ENCODE assay signal across 29 cellular contexts in genomic region chr9:5524090-5524489, GRCh38. TPM values are rescaled to one million over a fixed set of nuclear protein-coding genes. Genes with fewer than 3 reads are reported as not detected.
"Had no signal": no experiment of that assay in that cellular context is flagged by ENCODE, and none has a peak within 500 bp of the region (broad histone marks: within the 10 kb centered on the region; RNA-seq: fewer than 3 reads in every experiment).

No MANE protein-coding gene starts in this region.

- H3K4me1 Mint-ChIP-seq: mesothelial cell of epicardium had no signal

- H3K36me3 ChIP-seq: left ventricle myocardium inferior, pancreas, prostate gland, thyroid gland, transverse colon, upper lobe of left lung, vagina had no signal

- H3K4me3 ChIP-seq: left ventricle myocardium inferior, lung, pancreas, prostate gland, skin epidermis, stomach, testis, thyroid gland, transverse colon, upper lobe of left lung, vagina had no signal

- H3K27ac ChIP-seq: left ventricle myocardium inferior, pancreas, prostate gland, skin epidermis, stomach, testis, thyroid gland, transverse colon, upper lobe of left lung, vagina had no signal

- FAIRE-seq: pancreas had no signal

- H3K27me3 ChIP-seq: pancreas, stomach, testis, thyroid gland, transverse colon, upper lobe of left lung, vagina had no signal

- H3K36me3 Mint-ChIP-seq: mesothelial cell of epicardium; natural killer cell treated with Interleukin-12 subunit alpha and Interleukin-12 subunit beta and Interleukin-15 and Interleukin-18, amount 100 ng/mL, for 72 hours had no signal

- H3K27ac Mint-ChIP-seq: mesothelial cell of epicardium; natural killer cell treated with Interleukin-12 subunit alpha and Interleukin-12 subunit beta and Interleukin-15 and Interleukin-18, amount 100 ng/mL, for 72 hours; stimulated activated naive B cell treated with anti-CD40 and anti-IgM and Interleukin-4, amounts not matched to agents 10 μg/mL and 1 μg/mL and 100 μg/mL, for 72 hours had no signal

- DNase-seq: islet precursor cell; left ventricle myocardium inferior; mesendoderm; naive B cell; nucleus accumbens; pancreas; posterior cingulate gyrus; retina; right cardiac atrium; stimulated activated CD4-positive, alpha-beta T cell treated with anti-CD3 and anti-CD28 coated beads, Interleukin-12 subunit alpha, Interleukin-12 subunit beta, amount 100 ng/mL, for 4 hours; stimulated activated CD4-positive, alpha-beta T cell treated with anti-CD3 and anti-CD28 coated beads, Interleukin-15, amount 100 ng/mL, for 24 hours; stimulated activated CD4-positive, alpha-beta T cell treated with anti-CD3 and anti-CD28 coated beads, Interleukin-2, amount 100 ng/mL, for 24 hours; stimulated activated CD4-positive, alpha-beta T cell treated with anti-CD3 and anti-CD28 coated beads, Interleukin-4, amount 100 ng/mL, for 1 hour; stimulated activated naive B cell treated with anti-CD40 and anti-IgM and Interleukin-4, amounts not matched to agents 10 μg/mL and 1 μg/mL and 100 μg/mL, for 72 hours; stimulated activated naive CD8-positive, alpha-beta T cell treated with anti-CD3 and anti-CD28 coated beads, Interleukin-15, Interleukin-2, amounts not matched to agents 100 U/mL and 50 U/mL, for 24 hours; stomach; testis; thyroid gland; transverse colon; upper lobe of left lung had no signal

- H3K9me3 ChIP-seq: pancreas, prostate gland, stomach, testis, thyroid gland, transverse colon, upper lobe of left lung, vagina had no signal

- H3K27me3 Mint-ChIP-seq: stimulated activated naive B cell treated with anti-CD40 and anti-IgM and Interleukin-4, amounts not matched to agents 10 μg/mL and 1 μg/mL and 100 μg/mL, for 72 hours had no signal

- H3K9me3 Mint-ChIP-seq: naive B cell; natural killer cell treated with Interleukin-12 subunit alpha and Interleukin-12 subunit beta and Interleukin-15 and Interleukin-18, amount 100 ng/mL, for 72 hours had no signal

- H3K4me3 Mint-ChIP-seq: mesothelial cell of epicardium; naive B cell; natural killer cell treated with Interleukin-12 subunit alpha and Interleukin-12 subunit beta and Interleukin-15 and Interleukin-18, amount 100 ng/mL, for 72 hours; stimulated activated naive B cell treated with anti-CD40 and anti-IgM and Interleukin-4, amounts not matched to agents 10 μg/mL and 1 μg/mL and 100 μg/mL, for 72 hours had no signal

- H3K4me1 ChIP-seq: pancreas, prostate gland, stomach, testis, thyroid gland, transverse colon, upper lobe of left lung, vagina had no signal

- ATAC-seq: natural killer cell treated with Interleukin-12 subunit alpha and Interleukin-12 subunit beta and Interleukin-15 and Interleukin-18, amount 100 ng/mL, for 72 hours; pancreas; right cardiac atrium; sciatic nerve; stimulated activated naive B cell treated with anti-CD40 and anti-IgM and Interleukin-4, amounts not matched to agents 10 μg/mL and 1 μg/mL and 100 μg/mL, for 72 hours; stimulated activated naive CD8-positive, alpha-beta T cell treated with anti-CD3 and anti-CD28 coated beads, Interleukin-15, Interleukin-2, amounts not matched to agents 100 U/mL and 50 U/mL, for 24 hours had no signal

RNA-seq across cellular contexts. Expression of gene PDCD1LG2, which starts 13.8 kb away (rescaled TPM):
- total RNA-seq: mesothelial cell of epicardium, mononuclear cell had no signal
- polyA plus RNA-seq: neural cell had no signal
